ENCODE assay signal across 6 cellular contexts in the genomic region with DNA sequence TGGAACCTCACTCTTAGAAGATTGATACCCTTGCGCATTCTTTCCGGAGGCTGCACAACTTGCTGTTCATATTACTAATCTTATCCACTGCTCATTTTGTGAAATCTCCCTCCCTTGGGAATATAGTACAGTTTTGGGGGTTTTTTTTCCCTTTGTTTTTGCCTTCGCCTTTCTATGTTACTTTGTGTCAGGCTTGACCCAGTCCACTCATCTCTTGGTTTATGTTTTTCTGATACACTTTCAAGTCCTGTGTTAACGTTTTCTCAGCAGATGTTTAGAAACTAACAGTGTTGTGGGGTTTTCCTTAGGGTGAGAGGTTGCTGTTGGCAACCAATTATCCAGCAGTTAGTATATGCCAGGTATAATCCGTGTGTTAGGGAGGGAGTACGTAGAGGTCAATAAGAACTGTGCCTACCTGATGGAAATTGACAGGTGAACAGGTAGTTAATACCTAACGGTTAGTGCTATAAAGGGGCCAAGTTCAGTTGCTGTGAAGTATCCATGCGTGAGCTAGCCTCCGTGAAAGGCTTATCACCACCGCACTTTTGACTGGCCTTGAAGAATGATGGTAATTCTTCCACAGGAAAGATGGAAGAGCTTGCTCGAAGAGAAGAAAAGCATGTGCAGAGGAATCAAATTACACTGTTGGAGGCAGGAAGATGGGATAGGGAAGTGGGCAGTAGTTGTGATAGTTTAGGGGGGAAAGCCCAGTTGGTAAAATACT. TPM values are rescaled to one million over a fixed set of nuclear protein-coding genes. Genes with fewer than 3 reads are reported as not detected.
A peak's percentile ranks its signal among the peaks of the same experiment; 100 is the strongest.
DNase-seq lines count a peak whose midpoint lies in the region; ATAC-seq and TF ChIP-seq lines count a peak whose summit lies in the region.

No MANE protein-coding gene starts in this region.

- no peak overlapping the region for H4K12ac ChIP-seq in trophoblast cell (ENCODE audit: low read depth, low read length)

- no peak overlapping the region for H3K14ac ChIP-seq in trophoblast cell (ENCODE audit: low read length)

- no peaks in the 10 kb centered on the region for H3K27me3 ChIP-seq in AG04450 (ENCODE audit: control insufficient read depth, insufficient read depth, low read length)
- H3K27me3 ChIP-seq in trophoblast cell (ENCODE audit: insufficient read depth, low read length) = no peaks in the 10 kb centered on the region

- H3K4me3 ChIP-seq in AG04450 (ENCODE audit: low read depth, low read length) = peak overlapping the region; percentile 85
- peak overlapping the region; percentile 84 for H3K4me3 ChIP-seq in choroid plexus epithelial cell (ENCODE audit: low read depth, low read length)
- H3K4me3 ChIP-seq in trophoblast cell (ENCODE audit: low read depth, low read length) = peak overlapping the region; percentile 91

- POLR2A ChIA-PET in AG04450 (lab: Yijun Ruan, JAX) = no interaction called here

- H3K23ac ChIP-seq in trophoblast cell (ENCODE audit: low read length) = no peak overlapping the region

- peaks cover 2 to 4% of the 10 kb centered on the region in 2 experiments for H3K4me1 ChIP-seq in trophoblast cell (ENCODE audit: control insufficient read depth in 1 of 2, insufficient read depth in 2 of 2, low read length in 2 of 2)

- no peak overlapping the region for H2BK5ac ChIP-seq in trophoblast cell (ENCODE audit: low read depth, low read length, poor library complexity)

- H3K4me2 ChIP-seq in trophoblast cell (ENCODE audit: low read length) = peak overlapping the region; percentile 95

- peak overlapping the region; percentile 96 for H3K4ac ChIP-seq in trophoblast cell (ENCODE audit: low read depth, low read length)

- TF ChIP-seq CTCF in AG04450 (IDR thresholded peaks at IDR 0.05; ENCODE audit: low read depth, low read length) (no peak), choroid plexus epithelial cell (conservative IDR thresholded peaks at IDR 0.05; ENCODE audit: low read depth, low read length) (no peak)

- peak overlapping the region; percentile 99 for H3K27ac ChIP-seq in AG04450 (ENCODE audit: low read depth, low read length)
- peak overlapping the region; percentile 90 for H3K27ac ChIP-seq in trophoblast cell (ENCODE audit: low read depth, low read length)

- ATAC-seq in GM21390 (IDR thresholded peaks at IDR 0.05; ENCODE audit: unreplicated experiment) = no peak

- H3K18ac ChIP-seq in trophoblast cell (ENCODE audit: low read length) = no peak overlapping the region

- WGBS in trophoblast cell (ENCODE audit: extremely low coverage, insufficient coverage, insufficient read length) = no CpG with 5 or more reads among the region's 11 CpGs

- H2BK120ac ChIP-seq in trophoblast cell (ENCODE audit: insufficient read depth, low read length, poor library complexity) = no peak overlapping the region

- H3K36me3 ChIP-seq in trophoblast cell (ENCODE audit: control insufficient read depth in 1 of 2, insufficient read depth in 2 of 2, low read length in 2 of 2) = peaks cover 2 to 3% of the 10 kb centered on the region in 2 experiments

- peak overlapping the region; percentile 57 for H3K9ac ChIP-seq in trophoblast cell (ENCODE audit: low read length)

- peaks cover 23% of the 10 kb centered on the region for H3K79me2 ChIP-seq in trophoblast cell (ENCODE audit: control insufficient read depth, insufficient read depth, low read length, poor library complexity)

- H4K8ac ChIP-seq in trophoblast cell (ENCODE audit: low read depth, low read length) = no peak overlapping the region

- no peak for DNase-seq in AG04450 (ENCODE audit: low read depth, low spot score)
- DNase-seq in Kasumi-1 (lab: John Stamatoyannopoulos, UW) = peak; percentile 59 to 66
- DNase-seq in choroid plexus epithelial cell (ENCODE audit: low read depth) = peak; percentile 31
- DNase-seq in trophoblast cell = peak in 1 of 2 donors; percentile 11
- DNase-seq in midbrain (lab: John Stamatoyannopoulos, UW) = no peak

- no peak overlapping the region for H2BK12ac ChIP-seq in trophoblast cell (ENCODE audit: low read length)

- no peaks in the 10 kb centered on the region for H3K9me3 ChIP-seq in AG04450 (ENCODE audit: control insufficient read depth, insufficient read depth, low read length)
- no peaks in the 10 kb centered on the region for H3K9me3 ChIP-seq in trophoblast cell (ENCODE audit: insufficient read depth, low read depth, low read length)

- H2AK5ac ChIP-seq in trophoblast cell (ENCODE audit: low read length) = no peak overlapping the region

- peaks cover 19% of the 10 kb centered on the region for H3K79me1 ChIP-seq in trophoblast cell (ENCODE audit: low read length)

- CTCF ChIA-PET in AG04450 (lab: Charles Lee) = interaction anchor here (0.8 to 1.6 kb wide), 6 partner anchors 9 to 245 kb away, joined by 3 to 10 read pairs (median 5); no protein-coding TSS in a partner anchor

- H2AFZ ChIP-seq in trophoblast cell (ENCODE audit: insufficient read depth, low read length, poor library complexity) = no peak overlapping the region

- H4K91ac ChIP-seq in trophoblast cell (ENCODE audit: low read depth, low read length) = no peak overlapping the region

RNA-seq across cellular contexts. Expression of a gene that starts 1.4 kb away (rescaled TPM):
- polyA plus RNA-seq in AG04450 (2011; rRNA removed) = 10.1 and 13.4 TPM in 2 replicates
- 31.1 and 31.9 TPM in 2 replicates for polyA minus RNA-seq in AG04450 (2011; rRNA and poly(A)+ RNA removed)
- 39.9 and 41.2 TPM in 2 replicates for polyA plus RNA-seq in trophoblast cell (2013)

RNA-seq across cellular contexts. Expression of a gene that starts 2.0 kb away (rescaled TPM):
- 7.0 and 10.0 TPM in 2 replicates for polyA plus RNA-seq in AG04450 (2011; rRNA removed)
- 2.8 and 5.8 TPM in 2 replicates for polyA minus RNA-seq in AG04450 (2011; rRNA and poly(A)+ RNA removed)
- 31.8 TPM in 2 replicates for polyA plus RNA-seq in trophoblast cell (2013)

RNA-seq across cellular contexts. Expression of a gene that starts 21.1 kb away (rescaled TPM):
- polyA plus RNA-seq in AG04450 (2011; rRNA removed) = not detected in 2 replicates
- not detected in 2 replicates for polyA minus RNA-seq in AG04450 (2011; rRNA and poly(A)+ RNA removed)
- polyA plus RNA-seq in trophoblast cell (2013) = 0.60 and 0.69 TPM in 2 replicates

RNA-seq across cellular contexts. Expression of a gene that starts 31.9 kb away (rescaled TPM):
- polyA plus RNA-seq in AG04450 (2011; rRNA removed) = not detected in 2 replicates
- not detected in 2 replicates for polyA minus RNA-seq in AG04450 (2011; rRNA and poly(A)+ RNA removed)
- not detected in 2 replicates for polyA plus RNA-seq in trophoblast cell (2013)

RNA-seq across cellular contexts. Expression of a gene that starts 35.1 kb away (rescaled TPM):
- 0.02 TPM in 2 replicates for polyA plus RNA-seq in AG04450 (2011; rRNA removed)
- polyA minus RNA-seq in AG04450 (2011; rRNA and poly(A)+ RNA removed) = not detected in 2 replicates
- polyA plus RNA-seq in trophoblast cell (2013) = 0.57 and 0.70 TPM in 2 replicates

Comparison
In these comparisons a context has a peak if more than half of its experiments do, and no peak if none do; other contexts are left out.
1. DNase-seq: peak in Kasumi-1 (2 of 2) and choroid plexus epithelial cell (single experiment); none in AG04450 (single experiment) and midbrain (single experiment).
2. Peak in every context shown above with its lines, with median percentiles within 50 percentile points of each other: H3K4me3 ChIP-seq.